9 cellular contexts compared by ENCODE assay signal in the genomic region with DNA sequence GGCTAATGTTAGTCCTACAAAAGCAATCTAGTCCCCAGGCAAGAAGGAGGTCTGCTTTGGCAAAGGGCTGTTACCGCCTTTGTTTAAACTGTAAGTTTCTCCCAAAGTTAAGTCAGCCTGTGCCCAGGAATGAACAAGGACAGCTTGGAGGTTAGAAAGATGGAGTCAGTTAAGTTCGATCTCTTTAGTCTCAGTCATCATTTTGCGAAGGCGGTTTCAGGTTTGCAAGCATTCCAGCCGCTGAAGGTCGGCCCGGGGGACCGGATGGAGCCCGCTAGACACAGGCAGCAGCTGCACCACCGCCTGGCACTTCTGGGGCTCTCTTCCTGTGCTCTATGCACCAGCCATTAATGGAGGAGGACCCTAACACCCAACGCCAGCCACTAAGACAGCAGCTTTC.
DNase-seq lines count a peak whose midpoint lies in the region; ATAC-seq and TF ChIP-seq lines count a peak whose summit lies in the region.
"Had no signal": no experiment of that assay in that cellular context is flagged by ENCODE, and none has a peak within 500 bp of the region (broad histone marks: within the 10 kb centered on the region; RNA-seq: fewer than 3 reads in every experiment).

No MANE protein-coding gene starts in this region.

- H3K4me3 ChIP-seq in GM23248 (peak overlapping the region; percentile 48; the same call in 1 of the 2 replicates), fibroblast of lung (replicated peaks in 1 of 4; ENCODE audit: control extremely low read depth in 1 of 4, insufficient read depth in 1 of 4, low read depth in 3 of 4, low read length in 4 of 4) (no peak overlapping the region), rectal smooth muscle tissue (ENCODE audit: low read length) (no peak overlapping the region)

- no peaks in the 10 kb centered on the region for H3K27me3 ChIP-seq in GM23248 (replicated peaks; ENCODE audit: insufficient read depth)
- H3K27me3 ChIP-seq in fibroblast of lung (ENCODE audit: control insufficient read depth, insufficient read depth, low read length): no peaks in the 10 kb centered on the region
- no peaks in the 10 kb centered on the region for H3K27me3 ChIP-seq in rectal smooth muscle tissue (ENCODE audit: control insufficient read depth, insufficient read depth, low read length)

- H3K9ac ChIP-seq in GM23248 (peak overlapping the region; percentile 83), fibroblast of lung (ENCODE audit: insufficient read depth, low read length) (no peak overlapping the region), rectal smooth muscle tissue (ENCODE audit: low read length) (no peak overlapping the region)

- H3K4me2 ChIP-seq in GM23248 (ENCODE audit: unreplicated experiment): peak overlapping the region; percentile 60
- H3K4me2 ChIP-seq in fibroblast of lung (ENCODE audit: extremely low read depth, insufficient read depth, low read length): no peak overlapping the region

- peak overlapping the region; percentile 87 to 96 for H3K27ac Mint-ChIP-seq in T-cell

- TF ChIP-seq CTCF in fibroblast of lung (conservative IDR thresholded peaks at IDR 0.05 in 1 of 2, IDR thresholded peaks at IDR 0.05 in 1 of 2; ENCODE audit: low read depth in 1 of 2, low read length in 2 of 2): no peak

- H4K20me1 ChIP-seq in GM23248 (ENCODE audit: insufficient read depth): no peaks in the 10 kb centered on the region
- H4K20me1 ChIP-seq in fibroblast of lung (ENCODE audit: control insufficient read depth, extremely low read depth, insufficient read depth, low read length): no peaks in the 10 kb centered on the region

- in situ Hi-C loops in GM23248 (cut with MboI): no loop called here

- H3K36me3 ChIP-seq in GM23248 (ENCODE audit: low read depth) (0 out of 2 replicates have a peak, but pooled peaks cover 2% of the 10 kb centered on the region), fibroblast of lung (ENCODE audit: control insufficient read depth, insufficient read depth, low read length) (peaks cover 2% of the 10 kb centered on the region), rectal smooth muscle tissue (ENCODE audit: control insufficient read depth, insufficient read depth, low read length) (no peaks in the 10 kb centered on the region)

- peak overlapping the region in 2 of 3 donors; percentile 21 to 30 for H3K4me3 Mint-ChIP-seq in T-cell

- H3F3A ChIP-seq in GM23248 (ENCODE audit: insufficient read depth): peaks cover 35% of the 10 kb centered on the region

- H3K27ac ChIP-seq in GM23248 (peak overlapping the region; percentile 96), fibroblast of lung (ENCODE audit: insufficient read depth, low read length) (peak overlapping the region; percentile 17), rectal smooth muscle tissue (ENCODE audit: low read depth, low read length) (peak overlapping the region; percentile 81)

- H3K9me3 Mint-ChIP-seq in T-cell: no peaks in the 10 kb centered on the region

- CTCF ChIA-PET in T-cell (lab: Charles Lee): interaction anchor here in 1 of 2 donors (1.0 kb wide), 1 partner anchor 78 kb away, joined by 3 read pairs; no protein-coding TSS in a partner anchor

- peaks cover 96% of the 10 kb centered on the region for H3K79me2 ChIP-seq in GM23248 (ENCODE audit: insufficient read depth)
- H3K79me2 ChIP-seq in fibroblast of lung (ENCODE audit: control insufficient read depth, insufficient read depth, low read length): peaks cover 83% of the 10 kb centered on the region

- H2AFZ ChIP-seq in GM23248 (no peak overlapping the region), fibroblast of lung (ENCODE audit: low read length) (no peak overlapping the region)

- DNase-seq in GM23248 (no peak), T-cell (no peak), fibroblast of lung (ENCODE audit: low read depth in 2 of 2) (no peak), Kasumi-1 (lab: John Stamatoyannopoulos, UW) (no peak), superior temporal gyrus (ENCODE audit: extremely low spot score) (no peak)
- DNase-seq in stimulated activated CD4-positive, alpha-beta T cell treated with anti-CD3 and anti-CD28 coated beads, Interleukin-4, amount 100 ng/mL, for 24 hours: no peak
- DNase-seq: activated gamma-delta T cell had no signal

- H3K36me3 Mint-ChIP-seq in T-cell: peaks cover 12% of the 10 kb centered on the region

- no peaks in the 10 kb centered on the region for H3K27me3 Mint-ChIP-seq in T-cell

- H3K9me3 ChIP-seq in GM23248 (ENCODE audit: low read depth) (no peaks in the 10 kb centered on the region), fibroblast of lung (ENCODE audit: control insufficient read depth, insufficient read depth, low read depth, low read length) (no peaks in the 10 kb centered on the region)

- peaks cover 79 to 99% (median 98%) of the 10 kb centered on the region in 3 donors for H3K4me1 Mint-ChIP-seq in T-cell

- WGBS in GM23248 (ENCODE audit: low coverage in 1 of 2, low lambda C conversion rate in 2 of 2, missing lambda C conversion rate in 2 of 2), 2 experiments: 86 to 91% methylated on average over 11 of the region's 11 CpGs

- peaks cover 52% of the 10 kb centered on the region for H3K4me1 ChIP-seq in GM23248 (ENCODE audit: insufficient read depth)
- peaks cover 36% of the 10 kb centered on the region for H3K4me1 ChIP-seq in fibroblast of lung (ENCODE audit: control insufficient read depth, extremely low read depth, insufficient read depth, low read length)
- peaks cover 62% of the 10 kb centered on the region for H3K4me1 ChIP-seq in rectal smooth muscle tissue (ENCODE audit: control insufficient read depth, insufficient read depth, low read length)

- H3K9me2 ChIP-seq in GM23248 (ENCODE audit: insufficient read depth): no peaks in the 10 kb centered on the region

- POLR2A ChIA-PET in T-cell (lab: Charles Lee): no interaction called here

- no peak for ATAC-seq in T-cell (replicated peaks in 1 of 4)
- no peak for ATAC-seq in GM21390 (IDR thresholded peaks at IDR 0.05; ENCODE audit: unreplicated experiment)

Comparison
In these comparisons a context has a peak if more than half of its experiments do, and no peak if none do; other contexts are left out.
1. H3K27ac ChIP-seq: peak in every context shown above with its lines; median percentile 96 in GM23248; 81 in rectal smooth muscle tissue; 17 in fibroblast of lung.